Comparison of ENCODE assay signal across 34 cellular contexts in the genomic region with DNA sequence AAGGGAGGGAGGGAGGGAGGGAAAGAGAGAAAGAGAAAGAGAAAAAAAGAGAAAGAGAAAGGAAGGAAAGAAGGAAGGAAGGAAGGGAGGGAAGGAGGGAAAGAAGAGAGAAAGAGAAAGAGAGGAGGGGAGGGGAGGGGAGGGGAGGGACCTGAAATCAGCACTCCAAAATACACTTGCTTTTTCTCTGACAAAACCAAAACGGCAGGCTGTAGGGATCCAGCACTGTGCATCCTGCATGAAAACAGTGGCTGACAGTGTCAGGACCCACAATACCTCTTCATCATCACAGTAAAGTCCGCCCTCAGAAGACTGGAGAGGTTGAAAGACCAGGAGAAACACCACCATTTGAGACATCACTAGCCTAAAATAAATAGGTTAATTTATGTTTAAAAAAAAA.
"Had no signal": no experiment of that assay in that cellular context is flagged by ENCODE, and none has a peak within 500 bp of the region (broad histone marks: within the 10 kb centered on the region; RNA-seq: fewer than 3 reads in every experiment).

No MANE protein-coding gene starts in this region.

- H3K36me3 Mint-ChIP-seq: activated CD4-positive, alpha-beta memory T cell treated with anti-CD3 and anti-CD28 coated beads for 36 hours; activated CD8-positive, alpha-beta memory T cell treated with anti-CD3 and anti-CD28 coated beads, Interleukin-2, amount 10 ng/mL, durations not matched to agents 7 days and 5 days; activated naive CD4-positive, alpha-beta T cell treated with anti-CD3 and anti-CD28 coated beads, Interleukin-2, amount 50 U/mL, for 24 hours; activated naive CD8-positive, alpha-beta T cell treated with anti-CD3 and anti-CD28 coated beads for 36 hours had no signal

- H3K27ac Mint-ChIP-seq: activated CD4-positive, alpha-beta memory T cell treated with anti-CD3 and anti-CD28 coated beads for 36 hours; activated CD4-positive, alpha-beta T cell treated with anti-CD3 and anti-CD28 coated beads for 36 hours; activated CD4-positive, alpha-beta T cell treated with anti-CD3 and anti-CD28 coated beads, Interleukin-2, amount 10 ng/mL, durations not matched to agents 24 days and 14 days; activated CD8-positive, alpha-beta memory T cell treated with anti-CD3 and anti-CD28 coated beads, Interleukin-2, amount 10 ng/mL, durations not matched to agents 7 days and 5 days; activated CD8-positive, alpha-beta T cell treated with anti-CD3 and anti-CD28 coated beads, Interleukin-2, amount 10 ng/mL, durations not matched to agents 7 days and 5 days; activated naive CD4-positive, alpha-beta T cell treated with anti-CD3 and anti-CD28 coated beads for 36 hours; activated naive CD4-positive, alpha-beta T cell treated with anti-CD3 and anti-CD28 coated beads, Interleukin-2, amount 50 U/mL, for 24 hours; activated naive CD8-positive, alpha-beta T cell treated with anti-CD3 and anti-CD28 coated beads for 36 hours; activated T-helper 1 cell treated with anti-CD3 and anti-CD28 coated beads, Interleukin-12 subunit alpha, Interleukin-12 subunit beta, Interleukin-2, Interleukin-4 antibody, amounts not matched to agents 30 ng/mL and 10 ng/mL and 1 ng/mL, durations not matched to agents 14 hours and 24 hours and 36 hours; activated T-helper 2 cell treated with anti-CD3 and anti-CD28 coated beads, Interferon-gamma antibody, Interleukin-2, Interleukin-4, amounts not matched to agents 10 μg/mL and 5 μg/mL and 100 μg/mL, durations not matched to agents 14 hours and 24 hours and 36 hours; brain; T-helper 2 cell treated with Interferon-gamma antibody and Interleukin-4, amounts not matched to agents 5 μg/mL and 100 μg/mL, for 36 hours had no signal

- H3K27me3 ChIP-seq: ascending aorta, breast epithelium, cardiac muscle cell, colonic mucosa, esophagus muscularis mucosa, gastroesophageal sphincter, heart right ventricle had no signal

- H3K9me3 Mint-ChIP-seq: activated CD4-positive, alpha-beta memory T cell treated with anti-CD3 and anti-CD28 coated beads for 36 hours; activated CD4-positive, alpha-beta T cell treated with anti-CD3 and anti-CD28 coated beads, Interleukin-2, amount 10 ng/mL, durations not matched to agents 24 days and 14 days; activated naive CD4-positive, alpha-beta T cell treated with anti-CD3 and anti-CD28 coated beads for 36 hours; activated naive CD4-positive, alpha-beta T cell treated with anti-CD3 and anti-CD28 coated beads, Interleukin-2, amount 50 U/mL, for 24 hours; activated naive CD8-positive, alpha-beta T cell treated with anti-CD3 and anti-CD28 coated beads for 36 hours; activated T-helper 1 cell treated with anti-CD3 and anti-CD28 coated beads, Interleukin-12 subunit alpha, Interleukin-12 subunit beta, Interleukin-2, Interleukin-4 antibody, amounts not matched to agents 30 ng/mL and 10 ng/mL and 1 ng/mL, durations not matched to agents 14 hours and 24 hours and 36 hours; activated T-helper 2 cell treated with anti-CD3 and anti-CD28 coated beads, Interferon-gamma antibody, Interleukin-2, Interleukin-4, amounts not matched to agents 10 μg/mL and 5 μg/mL and 100 μg/mL, durations not matched to agents 14 hours and 24 hours and 36 hours; T-helper 2 cell treated with Interferon-gamma antibody and Interleukin-4, amounts not matched to agents 5 μg/mL and 100 μg/mL, for 36 hours had no signal

- H3K27me3 Mint-ChIP-seq: activated CD4-positive, alpha-beta memory T cell treated with anti-CD3 and anti-CD28 coated beads for 36 hours; activated CD4-positive, alpha-beta T cell treated with anti-CD3 and anti-CD28 coated beads for 36 hours; activated naive CD4-positive, alpha-beta T cell treated with anti-CD3 and anti-CD28 coated beads, Interleukin-2, amount 50 U/mL, for 24 hours; activated naive CD8-positive, alpha-beta T cell treated with anti-CD3 and anti-CD28 coated beads for 36 hours; T-helper 17 cell had no signal

- H3K4me3 Mint-ChIP-seq: activated CD4-positive, alpha-beta memory T cell treated with anti-CD3 and anti-CD28 coated beads for 36 hours; activated CD4-positive, alpha-beta T cell treated with anti-CD3 and anti-CD28 coated beads for 36 hours; activated CD4-positive, alpha-beta T cell treated with anti-CD3 and anti-CD28 coated beads, Interleukin-2, amount 10 ng/mL, durations not matched to agents 24 days and 14 days; activated CD8-positive, alpha-beta memory T cell treated with anti-CD3 and anti-CD28 coated beads, Interleukin-2, amount 10 ng/mL, durations not matched to agents 7 days and 5 days; activated CD8-positive, alpha-beta T cell treated with anti-CD3 and anti-CD28 coated beads, Interleukin-2, amount 10 ng/mL, durations not matched to agents 7 days and 5 days; activated naive CD4-positive, alpha-beta T cell treated with anti-CD3 and anti-CD28 coated beads for 36 hours; activated naive CD4-positive, alpha-beta T cell treated with anti-CD3 and anti-CD28 coated beads, Interleukin-2, amount 50 U/mL, for 24 hours; activated naive CD8-positive, alpha-beta T cell treated with anti-CD3 and anti-CD28 coated beads for 36 hours; activated T-helper 1 cell treated with anti-CD3 and anti-CD28 coated beads, Interleukin-12 subunit alpha, Interleukin-12 subunit beta, Interleukin-2, Interleukin-4 antibody, amounts not matched to agents 30 ng/mL and 10 ng/mL and 1 ng/mL, durations not matched to agents 14 hours and 24 hours and 36 hours; brain; T-helper 17 cell; T-helper 2 cell treated with Interferon-gamma antibody and Interleukin-4, amounts not matched to agents 5 μg/mL and 100 μg/mL, for 36 hours had no signal

- H3K4me1 ChIP-seq: ascending aorta, breast epithelium, colonic mucosa, esophagus muscularis mucosa, gastroesophageal sphincter, heart right ventricle had no signal

- H3K4me3 ChIP-seq: ascending aorta, breast epithelium, cardiac muscle cell, colonic mucosa, esophagus muscularis mucosa, gastroesophageal sphincter, heart right ventricle had no signal

- DNase-seq: activated CD4-positive, alpha-beta memory T cell treated with anti-CD3 and anti-CD28 coated beads for 36 hours; activated CD4-positive, alpha-beta T cell treated with anti-CD3 and anti-CD28 coated beads for 36 hours; activated CD4-positive, alpha-beta T cell treated with anti-CD3 and anti-CD28 coated beads, Interleukin-2, amount 10 ng/mL, durations not matched to agents 24 days and 14 days; activated CD4-positive, CD25-positive, alpha-beta regulatory T cell; activated CD4-positive, CD25-positive, alpha-beta regulatory T cell treated with anti-CD3 and anti-CD28 coated beads, Interleukin-2, amount 50 U/mL, for 72 hours; activated CD8-positive, alpha-beta memory T cell treated with anti-CD3 and anti-CD28 coated beads, Interleukin-2, amount 10 ng/mL, durations not matched to agents 7 days and 5 days; activated CD8-positive, alpha-beta memory T cell treated with anti-CD3 and anti-CD28 coated beads, Interleukin-2, amount 50 U/mL, for 4 hours; activated CD8-positive, alpha-beta T cell treated with anti-CD3 and anti-CD28 coated beads, Interleukin-2, amount 10 ng/mL, durations not matched to agents 7 days and 5 days; activated effector memory CD4-positive, alpha-beta T cell treated with anti-CD3 and anti-CD28 coated beads, Interleukin-2, amount 50 U/mL, for 16 hours; activated naive CD4-positive, alpha-beta T cell treated with anti-CD3 and anti-CD28 coated beads for 36 hours; activated naive CD8-positive, alpha-beta T cell treated with anti-CD3 and anti-CD28 coated beads for 36 hours; activated T-cell treated with anti-CD3 and anti-CD28 coated beads, Interleukin-2, amount 50 U/mL, for 1 hour; activated T-cell treated with anti-CD3 and anti-CD28 coated beads, Interleukin-2, amount 50 U/mL, for 48 hours; central memory CD4-positive, alpha-beta T cell; cerebellar nuclear complex; colonic mucosa; effector CD8-positive, alpha-beta T cell; foreskin melanocyte; heart right ventricle; T-helper 1 cell; T-helper 17 cell; T1000 had no signal

- H3K9me3 ChIP-seq: ascending aorta, breast epithelium, colonic mucosa, esophagus muscularis mucosa, gastroesophageal sphincter, heart right ventricle had no signal

- H3K36me3 ChIP-seq: ascending aorta, breast epithelium, cardiac muscle cell, colonic mucosa, esophagus muscularis mucosa, gastroesophageal sphincter, heart right ventricle had no signal

- ATAC-seq: activated CD4-positive, alpha-beta T cell treated with anti-CD3 and anti-CD28 coated beads for 36 hours; activated CD8-positive, alpha-beta memory T cell treated with anti-CD3 and anti-CD28 coated beads, Interleukin-2, amount 10 ng/mL, durations not matched to agents 7 days and 5 days; activated CD8-positive, alpha-beta T cell treated with anti-CD3 and anti-CD28 coated beads, Interleukin-2, amount 10 ng/mL, durations not matched to agents 7 days and 5 days; gastroesophageal sphincter; heart right ventricle; T-helper 17 cell had no signal

- H3K27ac ChIP-seq: ascending aorta, breast epithelium, cardiac muscle cell, colonic mucosa, esophagus muscularis mucosa, gastroesophageal sphincter, heart right ventricle had no signal

- FAIRE-seq: endometrium, endothelial cell of umbilical vein had no signal
